ENCODE assay signal across 29 cellular contexts in the genomic region with DNA sequence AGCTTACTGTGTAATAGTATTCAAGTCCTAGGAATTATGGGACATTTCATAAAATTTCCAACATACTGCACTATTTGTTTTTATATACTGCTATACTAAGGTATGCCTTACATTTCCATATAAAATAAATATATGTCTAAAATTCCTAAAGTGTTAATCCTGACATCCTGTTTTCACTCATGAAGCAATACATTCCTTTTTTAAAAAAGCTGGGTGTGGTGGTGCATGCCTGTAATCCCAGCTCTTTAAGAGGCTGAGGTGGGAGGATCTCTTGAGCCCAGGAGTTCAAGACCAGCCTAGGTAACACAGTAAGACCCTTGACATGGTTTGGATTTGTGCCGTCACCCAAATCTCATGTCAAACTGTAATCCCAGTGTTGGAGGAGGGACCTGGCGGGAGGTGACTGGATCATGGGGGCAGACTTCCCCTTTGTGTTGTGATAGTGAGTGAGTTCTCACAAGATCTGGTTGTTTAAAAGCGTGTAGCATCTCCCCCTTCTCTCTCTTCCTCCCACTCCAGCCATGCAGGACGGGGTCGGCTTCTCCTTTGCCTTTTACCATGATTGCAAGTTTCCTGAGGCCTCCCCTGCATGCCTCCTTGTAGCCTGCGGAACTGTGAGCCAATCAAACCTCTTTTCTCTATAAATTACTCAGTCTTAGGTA. TPM values are rescaled to one million over a fixed set of nuclear protein-coding genes. Genes with fewer than 3 reads are reported as not detected.
A peak's percentile ranks its signal among the peaks of the same experiment; 100 is the strongest.
DNase-seq lines count a peak whose midpoint lies in the region; ATAC-seq and TF ChIP-seq lines count a peak whose summit lies in the region.
"Had no signal": no experiment of that assay in that cellular context is flagged by ENCODE, and none has a peak within 500 bp of the region (broad histone marks: within the 10 kb centered on the region; RNA-seq: fewer than 3 reads in every experiment).

No MANE protein-coding gene starts in this region.

- H3K23ac ChIP-seq in H9 (ENCODE audit: insufficient read length, low read depth, low read length): no peak overlapping the region

- H3K18ac ChIP-seq in H9 (ENCODE audit: insufficient read length, low read depth, low read length): no peak overlapping the region

- H4K5ac ChIP-seq in H9 (ENCODE audit: insufficient read length, low read depth, low read length): no peak overlapping the region

- no peak overlapping the region for H2BK120ac ChIP-seq in H9 (ENCODE audit: low read depth, low read length, poor library complexity, severe bottlenecking)

- DNase-seq in H9 (peak; percentile 30), NCI-H226 (peak; percentile 17), brain microvascular endothelial cell (no peak), neural crest cell (ENCODE audit: low read depth, low spot score) (no peak), activated gamma-delta T cell treated with Interleukin-2 at 50 U/mL for 16 hours (no peak), C1 segment of cervical spinal cord (lab: John Stamatoyannopoulos, UW) (no peak)
- DNase-seq: activated B cell treated with CpG ODN at 0.5 μM for 24 hours; activated CD4-positive, alpha-beta T cell treated with anti-CD3 and anti-CD28 coated beads, Interleukin-2, amount 10 ng/mL, durations not matched to agents 7 days and 5 days; activated naive CD8-positive, alpha-beta T cell treated with anti-CD3 and anti-CD28 coated beads, Interleukin-2, amount 10 ng/mL, durations not matched to agents 7 days and 5 days; aorta; COR-L47; DMS53; GDM1; left cardiac atrium; NCI-H1105; NCI-H187 treated with DMSO at 0.1 percent for 48 hours; NCI-H2171 treated with DMSO at 0.1 percent for 48 hours; NCI-H526 treated with DMSO at 0.1 percent for 48 hours; ovary; retina; SJCRH30; stimulated activated naive CD4-positive, alpha-beta T cell; upper lobe of right lung had no signal

- H2AFZ ChIP-seq in H9 (ENCODE audit: low read length): no peak overlapping the region

- H3K14ac ChIP-seq in H9 (ENCODE audit: insufficient read depth, low read length): no peak overlapping the region

- H2BK15ac ChIP-seq in H9 (ENCODE audit: low read depth, low read length): no peak overlapping the region

- no peak overlapping the region for H2BK12ac ChIP-seq in H9 (ENCODE audit: insufficient read length, low read depth, low read length)

- peaks cover 27 to 42% of the 10 kb centered on the region in 2 experiments for H3K4me1 Mint-ChIP-seq in H9
- peaks cover 53% of the 10 kb centered on the region for H3K4me1 Mint-ChIP-seq in neural crest cell
- H3K4me1 Mint-ChIP-seq: central memory CD8-positive, alpha-beta T cell had no signal

- H3K9me3 ChIP-seq in H9 (ENCODE audit: control insufficient read depth, low read depth, low read length): no peaks in the 10 kb centered on the region
- H3K9me3 ChIP-seq: gastroesophageal sphincter, ovary, SJCRH30, upper lobe of right lung had no signal

- no peaks in the 10 kb centered on the region for H3K79me1 ChIP-seq in H9 (ENCODE audit: insufficient read depth, low read depth, low read length, poor library complexity, severe bottlenecking)

- H3K4me1 ChIP-seq in H9 (ENCODE audit: insufficient read depth, low read length): peaks cover 4% of the 10 kb centered on the region; the same call in 1 of the 2 replicates
- H3K4me1 ChIP-seq: SJCRH30, upper lobe of right lung had no signal

- H3K4me3 Mint-ChIP-seq in H9 (peak overlapping the region in 1 of 2 experiments; percentile 59; a peak in 2 of 5 replicates), neural crest cell (peak overlapping the region; percentile 7)
- H3K4me3 Mint-ChIP-seq: activated B cell treated with CpG ODN at 0.5 μM for 24 hours; activated CD4-positive, alpha-beta T cell treated with anti-CD3 and anti-CD28 coated beads, Interleukin-2, amount 10 ng/mL, durations not matched to agents 7 days and 5 days; activated naive CD8-positive, alpha-beta T cell treated with anti-CD3 and anti-CD28 coated beads, Interleukin-2, amount 10 ng/mL, durations not matched to agents 7 days and 5 days; central memory CD8-positive, alpha-beta T cell; nephron had no signal

- no peak overlapping the region for H2AK5ac ChIP-seq in H9 (ENCODE audit: insufficient read length, low read length)

- peaks cover 2% of the 10 kb centered on the region for H3K23me2 ChIP-seq in H9 (ENCODE audit: insufficient read length, low read depth, low read length, poor library complexity, severe bottlenecking)

- no peak overlapping the region for H2BK5ac ChIP-seq in H9 (ENCODE audit: insufficient read length, low read length)

- no peak for TF ChIP-seq CTCF in H9 (conservative IDR thresholded peaks at IDR 0.05)
- TF ChIP-seq CTCF in brain microvascular endothelial cell (IDR thresholded peaks at IDR 0.05; ENCODE audit: low read depth, low read length, missing control alignments): no peak
- no peak for TF ChIP-seq CTCF in neural crest cell (conservative IDR thresholded peaks at IDR 0.05)

- H3K27ac ChIP-seq in H9 (ENCODE audit: insufficient read length, low read depth, low read length): no peak overlapping the region
- H3K27ac ChIP-seq in brain microvascular endothelial cell: peak overlapping the region; percentile 13
- H3K27ac ChIP-seq: BLaER1 treated with 17β-estradiol and CSF1 and Interleukin-3, amounts not matched to agents 10 nM and 100 nM; gastroesophageal sphincter; ovary; SJCRH30; upper lobe of right lung had no signal

- H3K27ac Mint-ChIP-seq in H9: peak overlapping the region; percentile 42 to 69 (median 59); a peak in 5 of 7 replicates
- no peak overlapping the region for H3K27ac Mint-ChIP-seq in neural crest cell (ENCODE audit: unreplicated experiment)
- H3K27ac Mint-ChIP-seq: activated B cell treated with CpG ODN at 0.5 μM for 24 hours; activated CD4-positive, alpha-beta T cell treated with anti-CD3 and anti-CD28 coated beads, Interleukin-2, amount 10 ng/mL, durations not matched to agents 7 days and 5 days; activated naive CD8-positive, alpha-beta T cell treated with anti-CD3 and anti-CD28 coated beads, Interleukin-2, amount 10 ng/mL, durations not matched to agents 7 days and 5 days; nephron had no signal

- H4K8ac ChIP-seq in H9 (replicated peaks; ENCODE audit: insufficient read length, low read depth, low read length): no peak overlapping the region

- no peak overlapping the region for H3K4ac ChIP-seq in H9 (ENCODE audit: low read depth, low read length)

- H3T11ph ChIP-seq in H9 (ENCODE audit: low read length): no peak overlapping the region

- H3K27me3 Mint-ChIP-seq in H9 (ENCODE audit: low read depth): no peaks in the 10 kb centered on the region
- H3K27me3 Mint-ChIP-seq in neural crest cell (ENCODE audit: low read depth): no peaks in the 10 kb centered on the region

- no peaks in the 10 kb centered on the region for H3K27me3 ChIP-seq in H9 (ENCODE audit: insufficient read depth, low read length)
- H3K27me3 ChIP-seq in brain microvascular endothelial cell (replicated peaks): no peaks in the 10 kb centered on the region
- H3K27me3 ChIP-seq: gastroesophageal sphincter, ovary, SJCRH30, upper lobe of right lung had no signal

- no peak overlapping the region for H4K91ac ChIP-seq in H9 (ENCODE audit: insufficient read length, low read depth, low read length)

- peaks cover 37% of the 10 kb centered on the region; the same call in 1 of the 2 replicates for H3K79me2 ChIP-seq in H9 (ENCODE audit: insufficient read depth, low read length)

- WGBS in H9 (ENCODE audit: extremely low coverage, insufficient read length, low lambda C conversion rate): no CpG with 5 or more reads among the region's 6 CpGs

- no peak overlapping the region for H3K9ac ChIP-seq in H9 (ENCODE audit: extremely low read depth, insufficient read length, low read length)
- H3K9ac ChIP-seq: BLaER1 treated with 17β-estradiol and CSF1 and Interleukin-3, amounts not matched to agents 10 nM and 100 nM had no signal

- H3K36me3 Mint-ChIP-seq in H9 (ENCODE audit: insufficient read depth in 1 of 3, low read depth in 3 of 3) (peaks cover 0 to 4% (median 2%) of the 10 kb centered on the region in 3 experiments; a peak in 3 of 7 replicates), neural crest cell (ENCODE audit: low read depth) (no peaks in the 10 kb centered on the region)
- H3K36me3 Mint-ChIP-seq: activated naive CD8-positive, alpha-beta T cell treated with anti-CD3 and anti-CD28 coated beads, Interleukin-2, amount 10 ng/mL, durations not matched to agents 7 days and 5 days had no signal

- no peaks in the 10 kb centered on the region for H3K36me3 ChIP-seq in brain microvascular endothelial cell (replicated peaks)
- H3K36me3 ChIP-seq: gastroesophageal sphincter, ovary, upper lobe of right lung had no signal

- H3K56ac ChIP-seq in H9 (ENCODE audit: insufficient read length, low read depth, low read length): no peak overlapping the region

- no peak overlapping the region for H2BK20ac ChIP-seq in H9 (ENCODE audit: low read depth, low read length, poor library complexity, severe bottlenecking)

- H3K4me2 ChIP-seq in H9 (ENCODE audit: insufficient read depth, insufficient read length, low read length): no peak overlapping the region
- H3K4me2 ChIP-seq: BLaER1 treated with 17β-estradiol and CSF1 and Interleukin-3, amounts not matched to agents 10 nM and 100 nM had no signal

- H3K9me3 Mint-ChIP-seq in H9 (0 out of 5 replicates have a peak, but pooled peaks cover 0 to 2% of the 10 kb centered on the region in 2 experiments), neural crest cell (no peaks in the 10 kb centered on the region)
- H3K9me3 Mint-ChIP-seq: activated B cell treated with CpG ODN at 0.5 μM for 24 hours; activated CD4-positive, alpha-beta T cell treated with anti-CD3 and anti-CD28 coated beads, Interleukin-2, amount 10 ng/mL, durations not matched to agents 7 days and 5 days; activated naive CD8-positive, alpha-beta T cell treated with anti-CD3 and anti-CD28 coated beads, Interleukin-2, amount 10 ng/mL, durations not matched to agents 7 days and 5 days; central memory CD8-positive, alpha-beta T cell; nephron had no signal

- no peak overlapping the region for H3K4me3 ChIP-seq in brain microvascular endothelial cell (ENCODE audit: low read depth, low read length)
- H3K4me3 ChIP-seq: BLaER1 treated with 17β-estradiol and CSF1 and Interleukin-3, amounts not matched to agents 10 nM and 100 nM; gastroesophageal sphincter; lung; ovary; SJCRH30; upper lobe of right lung had no signal

- ATAC-seq in GM21381 (IDR thresholded peaks at IDR 0.05; ENCODE audit: unreplicated experiment): no peak
- ATAC-seq: gastroesophageal sphincter, left cardiac atrium, upper lobe of right lung had no signal

- in situ Hi-C loops in brain microvascular endothelial cell (cut with HindIII; ENCODE audit: low pct_ligation_motif_present, low sequenced_read_pairs): no loop called here

- no peaks in the 10 kb centered on the region for H4K20me1 ChIP-seq in H9 (ENCODE audit: control insufficient read depth, insufficient read depth, insufficient read length)

RNA-seq across cellular contexts. Expression of gene CDC42BPA, which starts 5.8 kb away (rescaled TPM):
- total RNA-seq in H9 (2021): 30.1 and 30.8 TPM in 2 replicates
- total RNA-seq in neural crest cell: 35.6 and 38.0 TPM in 2 replicates

Comparison
In these comparisons a context has a peak if more than half of its experiments do, and no peak if none do; other contexts are left out.
1. DNase-seq: peak in H9 (single experiment) and NCI-H226 (single experiment); none in brain microvascular endothelial cell (single experiment), neural crest cell (single experiment), activated gamma-delta T cell treated with Interleukin-2 at 50 U/mL for 16 hours (single experiment) and C1 segment of cervical spinal cord (0 of 14).